In genomic region chr3:167684389-167684993, GRCh38 we compare ENCODE assay signal across 8 cellular contexts. TPM values are rescaled to one million over a fixed set of nuclear protein-coding genes. Genes with fewer than 3 reads are reported as not detected.
DNase-seq lines count a peak whose midpoint lies in the region; ATAC-seq and TF ChIP-seq lines count a peak whose summit lies in the region.

No MANE protein-coding gene starts in this region.

- peak; percentile 21 for DNase-seq in COLO668 (lab: John Stamatoyannopoulos, UW; ENCODE audit: unreplicated experiment)
- DNase-seq in NCI-H2227 (lab: John Stamatoyannopoulos, UW; ENCODE audit: unreplicated experiment) = peak; percentile 73
- peak; percentile 23 for DNase-seq in WTC11 (ENCODE audit: low spot score)
- no peak for DNase-seq in esophagus squamous epithelium (lab: John Stamatoyannopoulos, UW)
- no peak for DNase-seq in activated T-helper 2 cell treated with anti-CD3 and anti-CD28 coated beads, Interferon-gamma antibody, Interleukin-2, Interleukin-4, amounts not matched to agents 10 μg/mL and 5 μg/mL and 100 μg/mL, durations not matched to agents 14 hours and 24 hours and 36 hours (ENCODE audit: low spot score)

- no peaks in the 10 kb centered on the region for H4K20me1 ChIP-seq in neural cell (ENCODE audit: insufficient read depth)

- H3K36me3 ChIP-seq in esophagus squamous epithelium = peaks cover 0 to 79% (median 0%) of the 10 kb centered on the region in 3 donors
- H3K36me3 ChIP-seq in neural cell (ENCODE audit: insufficient read depth, low read length) = no peaks in the 10 kb centered on the region

- no peaks in the 10 kb centered on the region for H3K79me2 ChIP-seq in neural cell (replicated peaks; ENCODE audit: insufficient read depth, low read length)

- no peaks in the 10 kb centered on the region for H3F3A ChIP-seq in neural cell (ENCODE audit: insufficient read depth, low read length, poor library complexity, severe bottlenecking)

- intact Hi-C loops in esophagus squamous epithelium (cut with DNase I) = loop anchor here (5.0 kb wide), 1 partner anchor 302 kb away; the partner anchor contains the start of gene ZBBX
- intact Hi-C loops in activated T-helper 2 cell treated with anti-CD3 and anti-CD28 coated beads, Interferon-gamma antibody, Interleukin-2, Interleukin-4, amounts not matched to agents 10 μg/mL and 5 μg/mL and 100 μg/mL, durations not matched to agents 14 hours and 24 hours and 36 hours (cut with micrococcal nuclease) = loop anchor here (2.0 kb wide), 1 partner anchor 304 kb away; the partner anchor contains the start of gene ZBBX

- no peak overlapping the region for H3K27ac Mint-ChIP-seq in WTC11
- no peak overlapping the region for H3K27ac Mint-ChIP-seq in activated T-helper 2 cell treated with anti-CD3 and anti-CD28 coated beads, Interferon-gamma antibody, Interleukin-2, Interleukin-4, amounts not matched to agents 10 μg/mL and 5 μg/mL and 100 μg/mL, durations not matched to agents 14 hours and 24 hours and 36 hours

- H3K4me1 ChIP-seq in esophagus squamous epithelium = no peaks in the 10 kb centered on the region

- no peak overlapping the region for H3K9ac ChIP-seq in neural cell (ENCODE audit: low read length)

- no peak overlapping the region for H3K4me3 Mint-ChIP-seq in WTC11
- no peak overlapping the region for H3K4me3 Mint-ChIP-seq in activated T-helper 2 cell treated with anti-CD3 and anti-CD28 coated beads, Interferon-gamma antibody, Interleukin-2, Interleukin-4, amounts not matched to agents 10 μg/mL and 5 μg/mL and 100 μg/mL, durations not matched to agents 14 hours and 24 hours and 36 hours (ENCODE audit: low read depth)

- no peak overlapping the region for H3K4me2 ChIP-seq in neural cell (ENCODE audit: low read length)

- no peak for TF ChIP-seq POLR2A in esophagus squamous epithelium (IDR thresholded peaks at IDR 0.05)

- peaks cover 11% of the 10 kb centered on the region; the same call in 1 of the 2 replicates for H3K36me3 Mint-ChIP-seq in WTC11
- peaks cover 35% of the 10 kb centered on the region for H3K36me3 Mint-ChIP-seq in activated T-helper 2 cell treated with anti-CD3 and anti-CD28 coated beads, Interferon-gamma antibody, Interleukin-2, Interleukin-4, amounts not matched to agents 10 μg/mL and 5 μg/mL and 100 μg/mL, durations not matched to agents 14 hours and 24 hours and 36 hours (ENCODE audit: low read depth)

- H3K9me2 ChIP-seq in neural cell (ENCODE audit: insufficient read depth, low read length) = no peaks in the 10 kb centered on the region

- H3K27me3 ChIP-seq in esophagus squamous epithelium (no peaks in the 10 kb centered on the region), neural cell (ENCODE audit: insufficient read depth, low read depth, low read length) (no peaks in the 10 kb centered on the region)

- TF ChIP-seq CTCF in WTC11 (IDR thresholded peaks at IDR 0.05) = peak; percentile 70
- peak; percentile 47 to 83 (median 66) for TF ChIP-seq CTCF in esophagus squamous epithelium (IDR thresholded peaks at IDR 0.05)
- peak; percentile 73 for TF ChIP-seq CTCF in neural cell (IDR thresholded peaks at IDR 0.05; ENCODE audit: poor library complexity, severe bottlenecking)

- POLR2A ChIA-PET in WTC11 (lab: Charles Lee) = no interaction called here

- CTCF ChIA-PET in WTC11 (lab: Charles Lee) = interaction anchor here (0.8 to 2.6 kb wide), 13 partner anchors 9 to 305 kb away, joined by 3 to 28 read pairs (median 4); partner anchors contain the start of gene ZBBX

- H3K4me3 ChIP-seq in esophagus squamous epithelium = no peak overlapping the region
- H3K4me3 ChIP-seq in neural cell (ENCODE audit: low read length) = no peak overlapping the region

- H3K9me3 ChIP-seq in esophagus squamous epithelium = no peaks in the 10 kb centered on the region
- no peaks in the 10 kb centered on the region for H3K9me3 ChIP-seq in neural cell (ENCODE audit: low read length)

- no peaks in the 10 kb centered on the region for H3K9me3 Mint-ChIP-seq in WTC11
- H3K9me3 Mint-ChIP-seq in activated T-helper 2 cell treated with anti-CD3 and anti-CD28 coated beads, Interferon-gamma antibody, Interleukin-2, Interleukin-4, amounts not matched to agents 10 μg/mL and 5 μg/mL and 100 μg/mL, durations not matched to agents 14 hours and 24 hours and 36 hours = no peaks in the 10 kb centered on the region

- peaks cover 12% of the 10 kb centered on the region for H3K4me1 Mint-ChIP-seq in WTC11
- peaks cover 8% of the 10 kb centered on the region for H3K4me1 Mint-ChIP-seq in activated T-helper 2 cell treated with anti-CD3 and anti-CD28 coated beads, Interferon-gamma antibody, Interleukin-2, Interleukin-4, amounts not matched to agents 10 μg/mL and 5 μg/mL and 100 μg/mL, durations not matched to agents 14 hours and 24 hours and 36 hours (ENCODE audit: low read depth)

- TF ChIP-seq RAD21 in neural cell (conservative IDR thresholded peaks at IDR 0.05) = peak; percentile 76

- H3K27ac ChIP-seq in esophagus squamous epithelium = no peak overlapping the region
- no peak overlapping the region for H3K27ac ChIP-seq in neural cell (ENCODE audit: low read length)

- no peaks in the 10 kb centered on the region for H3K27me3 Mint-ChIP-seq in WTC11 (ENCODE audit: low read depth)
- H3K27me3 Mint-ChIP-seq in activated T-helper 2 cell treated with anti-CD3 and anti-CD28 coated beads, Interferon-gamma antibody, Interleukin-2, Interleukin-4, amounts not matched to agents 10 μg/mL and 5 μg/mL and 100 μg/mL, durations not matched to agents 14 hours and 24 hours and 36 hours (ENCODE audit: low read depth) = no peaks in the 10 kb centered on the region

- no peak for TF ChIP-seq EP300 in neural cell (conservative IDR thresholded peaks at IDR 0.05; ENCODE audit: poor library complexity, severe bottlenecking)

- H2AFZ ChIP-seq in neural cell (ENCODE audit: low read depth, low read length) = no peak overlapping the region

- peak; percentile 87 for ATAC-seq in GM18868 (IDR thresholded peaks at IDR 0.05; ENCODE audit: unreplicated experiment)
- peak; percentile 59 for ATAC-seq in HG03097 (IDR thresholded peaks at IDR 0.05; ENCODE audit: low FRiP score, unreplicated experiment)
- ATAC-seq in WTC11 = peak; percentile 82

TF ChIP-seq in WTC11, 78 proteins besides CTCF, POLR2A, EP300 and RAD21:
- 0 out of 2 replicates have a peak, but pooled peaks have one; percentile 38 for TF ChIP-seq GABPB1 (CRISPR knock-in tag; IDR thresholded peaks at IDR 0.05)
- TF ChIP-seq E2F4 (CRISPR knock-in tag; IDR thresholded peaks at IDR 0.05; ENCODE audit: borderline replicate concordance, low read depth) = no peak
- TF ChIP-seq JAZF1 (CRISPR knock-in tag; IDR thresholded peaks at IDR 0.05) = no peak
- TF ChIP-seq, protein P1, sequence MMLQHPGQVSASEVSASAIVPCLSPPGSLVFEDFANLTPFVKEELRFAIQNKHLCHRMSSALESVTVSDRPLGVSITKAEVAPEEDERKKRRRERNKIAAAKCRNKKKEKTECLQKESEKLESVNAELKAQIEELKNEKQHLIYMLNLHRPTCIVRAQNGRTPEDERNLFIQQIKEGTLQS (CRISPR knock-in tag; conservative IDR thresholded peaks at IDR 0.05) = no peak
TF ChIP-seq in WTC11: peak in this region for 1.

TF ChIP-seq in neural cell, 6 proteins besides CTCF, POLR2A, EP300 and RAD21:
- no peak for TF ChIP-seq TAF1 (IDR thresholded peaks at IDR 0.05; ENCODE audit: low read depth)
- TF ChIP-seq SMC3 (conservative IDR thresholded peaks at IDR 0.05; ENCODE audit: poor library complexity) = peak; percentile 85

RNA-seq across cellular contexts. Expression of gene WDR49, which starts 30.7 kb away (rescaled TPM):
- total RNA-seq in WTC11 (2021) (0.73 to 1.1 TPM (median 0.92 TPM) in 3 replicates), esophagus squamous epithelium (1 to 10 TPM in 3 of 4 donors, not detected in 1; 1.9 to 9.5 (median 7.4) TPM)
- 0.56 and 1.1 TPM in 2 replicates for polyA plus RNA-seq in neural cell
- 5.1 and 6.0 TPM in 2 replicates for polyA minus RNA-seq in neural cell
- not detected in 2 replicates for total RNA-seq in activated T-helper 2 cell treated with anti-CD3 and anti-CD28 coated beads, Interferon-gamma antibody, Interleukin-2, Interleukin-4, amounts not matched to agents 10 μg/mL and 5 μg/mL and 100 μg/mL, durations not matched to agents 14 hours and 24 hours and 36 hours

RNA-seq across cellular contexts. Expression of gene PDCD10, which starts 50.2 kb away (rescaled TPM):
- total RNA-seq in WTC11 (2021) (58.3 to 60.8 TPM (median 58.5 TPM) in 3 replicates), esophagus squamous epithelium (100 to 1,000 TPM in 1 of 4 donors, 10 to 100 TPM in 3; 45.9 to 104 (median 78.0) TPM)
- 78.5 and 79.1 TPM in 2 replicates for polyA plus RNA-seq in neural cell
- 97.4 and 101 TPM in 2 replicates for polyA minus RNA-seq in neural cell
- 73.8 and 80.9 TPM in 2 replicates for total RNA-seq in activated T-helper 2 cell treated with anti-CD3 and anti-CD28 coated beads, Interferon-gamma antibody, Interleukin-2, Interleukin-4, amounts not matched to agents 10 μg/mL and 5 μg/mL and 100 μg/mL, durations not matched to agents 14 hours and 24 hours and 36 hours

RNA-seq across cellular contexts. Expression of gene SERPINI1, which starts 51.0 kb away (rescaled TPM):
- 4.5 to 6.4 TPM (median 6.1 TPM) in 3 replicates for total RNA-seq in WTC11 (2021)
- 1 to 10 TPM; 1.1 to 4.4 (median 3.5) TPM for total RNA-seq in esophagus squamous epithelium
- polyA plus RNA-seq in neural cell = 123 and 150 TPM in 2 replicates
- polyA minus RNA-seq in neural cell = 64.2 and 66.2 TPM in 2 replicates
- 0.46 and 0.71 TPM in 2 replicates for total RNA-seq in activated T-helper 2 cell treated with anti-CD3 and anti-CD28 coated beads, Interferon-gamma antibody, Interleukin-2, Interleukin-4, amounts not matched to agents 10 μg/mL and 5 μg/mL and 100 μg/mL, durations not matched to agents 14 hours and 24 hours and 36 hours

Comparison
In these comparisons a context has a peak if more than half of its experiments do, and no peak if none do; other contexts are left out.
1. DNase-seq: peak in COLO668 (single experiment), NCI-H2227 (single experiment) and WTC11 (single experiment); none in esophagus squamous epithelium (single experiment) and activated T-helper 2 cell treated with anti-CD3 and anti-CD28 coated beads, Interferon-gamma antibody, Interleukin-2, Interleukin-4, amounts not matched to agents 10 μg/mL and 5 μg/mL and 100 μg/mL, durations not matched to agents 14 hours and 24 hours and 36 hours (single experiment).
2. Peak in every context shown above with its lines, with median percentiles within 50 percentile points of each other: ATAC-seq and CTCF ChIP-seq.